In genomic region chr20:22599258-22599657, GRCh38 we compare ENCODE assay signal across 6 cellular contexts. TPM values are rescaled to one million over a fixed set of nuclear protein-coding genes. Genes with fewer than 3 reads are reported as not detected.
"Had no signal": no experiment of that assay in that cellular context is flagged by ENCODE, and none has a peak within 500 bp of the region (broad histone marks: within the 10 kb centered on the region; RNA-seq: fewer than 3 reads in every experiment).

No MANE protein-coding gene starts in this region.

RNA-seq across cellular contexts. Expression of gene FOXA2, which starts 14.9 kb away (rescaled TPM):
- total RNA-seq: subcutaneous adipose tissue, suprapubic skin, temporal lobe, ureter, urinary bladder, vagina had no signal
- polyA plus RNA-seq: urinary bladder had no signal
